12 cellular contexts compared by ENCODE assay signal in genomic region chr16:85859818-85860125, GRCh38. TPM values are rescaled to one million over a fixed set of nuclear protein-coding genes. Genes with fewer than 3 reads are reported as not detected.
"Had no signal": no experiment of that assay in that cellular context is flagged by ENCODE, and none has a peak within 500 bp of the region (broad histone marks: within the 10 kb centered on the region; RNA-seq: fewer than 3 reads in every experiment).

No MANE protein-coding gene starts in this region.

- DNase-seq: activated CD4-positive, alpha-beta T cell treated with anti-CD3 and anti-CD28 coated beads for 1 hour; activated CD4-positive, alpha-beta T cell treated with anti-CD3 and anti-CD28 coated beads, Interleukin-2, amount 50 U/mL, for 48 hours; activated CD8-positive, alpha-beta memory T cell treated with anti-CD3 and anti-CD28 coated beads, Interleukin-2, amount 10 ng/mL, durations not matched to agents 7 days and 5 days; activated gamma-delta T cell; activated naive CD8-positive, alpha-beta T cell treated with anti-CD3 and anti-CD28 coated beads for 36 hours; brain microvascular endothelial cell; effector memory CD8-positive, alpha-beta T cell; mesendoderm; ovary; stimulated activated CD4-positive, alpha-beta T cell treated with anti-CD3 and anti-CD28 coated beads, Interleukin-4, amount 100 ng/mL, for 24 hours had no signal

- H3K4me3 Mint-ChIP-seq: activated CD8-positive, alpha-beta memory T cell treated with anti-CD3 and anti-CD28 coated beads, Interleukin-2, amount 10 ng/mL, durations not matched to agents 7 days and 5 days; activated naive CD8-positive, alpha-beta T cell treated with anti-CD3 and anti-CD28 coated beads for 36 hours; effector memory CD8-positive, alpha-beta T cell had no signal

- H3K4me3 ChIP-seq: gastroesophageal sphincter, ovary had no signal

- H3K36me3 Mint-ChIP-seq: activated CD8-positive, alpha-beta memory T cell treated with anti-CD3 and anti-CD28 coated beads, Interleukin-2, amount 10 ng/mL, durations not matched to agents 7 days and 5 days had no signal

- H3K4me1 ChIP-seq: gastroesophageal sphincter had no signal

- H3K4me1 Mint-ChIP-seq: activated CD8-positive, alpha-beta memory T cell treated with anti-CD3 and anti-CD28 coated beads, Interleukin-2, amount 10 ng/mL, durations not matched to agents 7 days and 5 days had no signal

- ATAC-seq: activated CD8-positive, alpha-beta memory T cell treated with anti-CD3 and anti-CD28 coated beads, Interleukin-2, amount 10 ng/mL, durations not matched to agents 7 days and 5 days; effector memory CD8-positive, alpha-beta T cell; gastroesophageal sphincter had no signal

- H3K9me3 ChIP-seq: ovary had no signal

- H3K27me3 ChIP-seq: brain microvascular endothelial cell, ovary had no signal

- H3K27me3 Mint-ChIP-seq: activated naive CD8-positive, alpha-beta T cell treated with anti-CD3 and anti-CD28 coated beads for 36 hours had no signal

- H3K9me3 Mint-ChIP-seq: effector memory CD8-positive, alpha-beta T cell had no signal

- H3K36me3 ChIP-seq: brain microvascular endothelial cell, gastroesophageal sphincter, ovary had no signal

- H3K27ac Mint-ChIP-seq: activated CD8-positive, alpha-beta memory T cell treated with anti-CD3 and anti-CD28 coated beads, Interleukin-2, amount 10 ng/mL, durations not matched to agents 7 days and 5 days; activated naive CD8-positive, alpha-beta T cell treated with anti-CD3 and anti-CD28 coated beads for 36 hours; effector memory CD8-positive, alpha-beta T cell had no signal

- H3K27ac ChIP-seq: brain microvascular endothelial cell, gastroesophageal sphincter, ovary had no signal

RNA-seq across cellular contexts. Expression of gene IRF8, which starts 39.2 kb away (rescaled TPM):
- polyA plus RNA-seq: neural cell had no signal
